In genomic region chr4:184825394-184826314, GRCh38 we compare ENCODE assay signal across 8 cellular contexts. TPM values are rescaled to one million over a fixed set of nuclear protein-coding genes. Genes with fewer than 3 reads are reported as not detected.
DNase-seq lines count a peak whose midpoint lies in the region; ATAC-seq and TF ChIP-seq lines count a peak whose summit lies in the region.

Gene ACSL1, minus strand, starts transcription at chr4:184825968. Its CDS starts 22,454 bp downstream, at chr4:184803514.

- 0 out of 2 replicates have a peak, but pooled peaks cover 6% of the 10 kb centered on the region for H4K20me1 ChIP-seq in IMR-90 (ENCODE audit: insufficient read depth, low read length)

- BruUV-seq in IMR-90 (replicated peaks; lab: Mats Ljungman, UMichigan): no TSS peak

- H3K79me2 ChIP-seq in parathyroid adenoma: peaks cover 15% of the 10 kb centered on the region

- H2BK20ac ChIP-seq in IMR-90 (ENCODE audit: low read depth, low read length): no peak within 1 kb of the TSS

- H2BK120ac ChIP-seq in IMR-90 (ENCODE audit: low read depth, low read length): 0 out of 2 replicates have a peak within 1 kb of the TSS, but pooled peaks have one; percentile 15

- peak within 1 kb of the TSS; percentile 77 for H2AK9ac ChIP-seq in IMR-90 (replicated peaks; ENCODE audit: low read depth, low read length, poor library complexity)

- H3K27me3 ChIP-seq in IMR-90 (ENCODE audit: control insufficient read depth, insufficient read depth, low read length) (peaks cover 5% of the 10 kb centered on the region; the same call in 1 of the 2 replicates), parathyroid adenoma (ENCODE audit: control insufficient read depth, insufficient read depth, low read length) (no peaks in the 10 kb centered on the region), tibial nerve (no peaks in the 10 kb centered on the region)

- H3K9me3 ChIP-seq in IMR-90 (ENCODE audit: control insufficient read depth, insufficient read depth, low read length) (no peaks in the 10 kb centered on the region), parathyroid adenoma (ENCODE audit: control insufficient read depth, low read length) (no peaks in the 10 kb centered on the region), tibial nerve (no peaks in the 10 kb centered on the region)

- peaks cover 0 to 9% of the 10 kb centered on the region in 2 donors for H3K36me3 Mint-ChIP-seq in activated naive CD4-positive, alpha-beta T cell treated with anti-CD3 and anti-CD28 coated beads, Interleukin-2, amount 50 U/mL, for 72 hours

- peak within 1 kb of the TSS; percentile 81 to 84 for H3K27ac Mint-ChIP-seq in activated naive CD4-positive, alpha-beta T cell treated with anti-CD3 and anti-CD28 coated beads, Interleukin-2, amount 50 U/mL, for 72 hours

- TF ChIP-seq RAD21 in IMR-90 (IDR thresholded peaks at IDR 0.05; ENCODE audit: low read length): no peak

- in situ Hi-C loops in IMR-90 (cut with MboI; ENCODE audit: low sequenced_read_pairs): no loop called here

- H3K4me1 ChIP-seq in IMR-90 (ENCODE audit: control insufficient read depth, insufficient read depth, low read length) (peaks cover 2% of the 10 kb centered on the region; the same call in 1 of the 2 replicates), parathyroid adenoma (peaks cover 3% of the 10 kb centered on the region), tibial nerve (peaks cover 0 to 30% (median 7%) of the 10 kb centered on the region in 4 donors)

- H3K56ac ChIP-seq in IMR-90 (ENCODE audit: extremely low read depth, insufficient read depth, low read length): no peak within 1 kb of the TSS

- intact Hi-C loops in IMR-90 (cut with micrococcal nuclease) (loop anchor here (1.0 to 5.0 kb wide), 3 partner anchors 78 to 563 kb away; partner anchors contain the start of genes CASP3 and PRIMPOL), Right ventricle myocardium superior (cut with DNase I) (loop anchor here (5.0 kb wide), 1 partner anchor 78 kb away; no protein-coding TSS in a partner anchor)

- POLR2A ChIA-PET in IMR-90 (lab: Charles Lee; ENCODE audit: unreplicated experiment): no interaction called here

- H3K23ac ChIP-seq in IMR-90 (ENCODE audit: low read depth, low read length): peak within 1 kb of the TSS; percentile 90

- peaks cover 4% of the 10 kb centered on the region; the same call in 1 of the 2 replicates for H3K9me1 ChIP-seq in IMR-90 (ENCODE audit: insufficient read depth, low read length)

- no peaks in the 10 kb centered on the region for H3K9me3 Mint-ChIP-seq in activated naive CD4-positive, alpha-beta T cell treated with anti-CD3 and anti-CD28 coated beads, Interleukin-2, amount 50 U/mL, for 72 hours

- TF ChIP-seq EP300 in tibial nerve (IDR thresholded peaks at IDR 0.05): peak in 1 of 2 donors; percentile 70

- H3K79me1 ChIP-seq in IMR-90 (ENCODE audit: low read depth in 1 of 2, low read length in 2 of 2): peaks cover 12 to 18% of the 10 kb centered on the region in 2 experiments

- no peak within 1 kb of the TSS for H2BK15ac ChIP-seq in IMR-90 (ENCODE audit: low read depth, low read length)

- peak; percentile 64 for DNase-seq in Daoy (ENCODE audit: low read depth)
- DNase-seq in IMR-90: peak; percentile 53
- peak; percentile 79 for DNase-seq in SKM-1 (lab: John Stamatoyannopoulos, UW; ENCODE audit: unreplicated experiment)
- peak; percentile 73 to 84 for DNase-seq in activated naive CD4-positive, alpha-beta T cell treated with anti-CD3 and anti-CD28 coated beads, Interleukin-2, amount 50 U/mL, for 72 hours (ENCODE audit: low spot score in 2 of 2)
- peak; percentile 93 for DNase-seq in Right ventricle myocardium superior
- DNase-seq in tibial nerve (ENCODE audit: low spot score in 2 of 2): peak; percentile 66 to 73

- no peak within 1 kb of the TSS for H3K14ac ChIP-seq in IMR-90 (replicated peaks; ENCODE audit: low read depth, low read length)

- H3K36me3 ChIP-seq in IMR-90 (ENCODE audit: control insufficient read depth, insufficient read depth, low read length) (no peaks in the 10 kb centered on the region), parathyroid adenoma (ENCODE audit: control insufficient read depth, insufficient read depth, low read length) (no peaks in the 10 kb centered on the region), tibial nerve (no peaks in the 10 kb centered on the region)

- H3K27ac ChIP-seq in IMR-90 (ENCODE audit: insufficient read depth, low read length) (no peak within 1 kb of the TSS; the same call in 1 of the 2 replicates), parathyroid adenoma (no peak within 1 kb of the TSS), tibial nerve (peak within 1 kb of the TSS; percentile 34 to 87 (median 84))

- H3K4me2 ChIP-seq in IMR-90 (ENCODE audit: low read depth, low read length) (peak within 1 kb of the TSS; percentile 99), parathyroid adenoma (ENCODE audit: low read length) (peak within 1 kb of the TSS; percentile 85)

- TF ChIP-seq CTCF in IMR-90 (conservative IDR thresholded peaks at IDR 0.05; ENCODE audit: low read depth, low read length) (0 out of 2 replicates have a peak, but pooled peaks have one; percentile 9), parathyroid adenoma (IDR thresholded peaks at IDR 0.05) (no peak), tibial nerve (IDR thresholded peaks at IDR 0.05) (peak in 3 of 5 experiments; percentile 9 to 46 (median 39))

- ATAC-seq in GM21526 (IDR thresholded peaks at IDR 0.05; ENCODE audit: low FRiP score, unreplicated experiment) (peak; percentile 62), IMR-90 (ENCODE audit: low read depth) (peak; percentile 97), Right ventricle myocardium superior (ENCODE audit: poor library complexity) (peak; percentile 91)
- peak; percentile 76 to 89 for ATAC-seq in activated naive CD4-positive, alpha-beta T cell treated with anti-CD3 and anti-CD28 coated beads, Interleukin-2, amount 50 U/mL, for 72 hours

- peak within 1 kb of the TSS; percentile 97 for H2AFZ ChIP-seq in IMR-90 (replicated peaks; ENCODE audit: low read length, poor library complexity)
- H2AFZ ChIP-seq in parathyroid adenoma: peak within 1 kb of the TSS; percentile 89

- 1% methylated on average over 44 of the region's 139 CpGs; no CpG with 5 or more reads in 1 of the 2 experiments for WGBS in IMR-90 (ENCODE audit: extremely low coverage in 2 of 2, insufficient read length in 1 of 2), 2 experiments
- WGBS in tibial nerve, 2 donors: 0% methylated on average over 20 to 64 of the region's 139 CpGs

- CTCF ChIA-PET in IMR-90 (lab: Yijun Ruan, JAX): no interaction called here

- H4K91ac ChIP-seq in IMR-90 (ENCODE audit: insufficient read depth, low read depth, low read length): no peak within 1 kb of the TSS

- no peak within 1 kb of the TSS for H3K18ac ChIP-seq in IMR-90 (ENCODE audit: low read depth, low read length)

- dilution Hi-C loops in IMR-90 (cut with HindIII; ENCODE audit: low sequenced_read_pairs, unreplicated experiment): no loop called here

- H2BK5ac ChIP-seq in IMR-90 (ENCODE audit: low read depth, low read length, poor library complexity, severe bottlenecking): no peak within 1 kb of the TSS

- peak within 1 kb of the TSS in 1 of 2 experiments; percentile 10; a peak in 1 of 4 replicates for H4K8ac ChIP-seq in IMR-90 (ENCODE audit: low read depth in 2 of 2, low read length in 2 of 2)

- no peak within 1 kb of the TSS for H4K5ac ChIP-seq in IMR-90 (ENCODE audit: low read depth, low read length)

- TF ChIP-seq POLR2A in IMR-90 (IDR thresholded peaks at IDR 0.05; ENCODE audit: low read depth, low read length) (peak; percentile 90), tibial nerve (IDR thresholded peaks at IDR 0.05) (peak; percentile 70 to 83)

- H3K9ac ChIP-seq in IMR-90 (ENCODE audit: low read depth, low read length) (peak within 1 kb of the TSS; percentile 41), parathyroid adenoma (no peak within 1 kb of the TSS)

- peak within 1 kb of the TSS; percentile 84 for H3K4me3 ChIP-seq in IMR-90 (ENCODE audit: insufficient read depth, low read depth, low read length)
- peak within 1 kb of the TSS; percentile 67 for H3K4me3 ChIP-seq in parathyroid adenoma (ENCODE audit: low read depth, low read length)
- H3K4me3 ChIP-seq in tibial nerve: peak within 1 kb of the TSS; percentile 48 to 78 (median 76)

- H2AK5ac ChIP-seq in IMR-90 (ENCODE audit: low read depth, low read length): no peak within 1 kb of the TSS

- no peak within 1 kb of the TSS; the same call in 1 of the 2 replicates for H3K4ac ChIP-seq in IMR-90 (ENCODE audit: low read depth, low read length)

TF ChIP-seq in IMR-90, 13 proteins besides CTCF, POLR2A, EP300 and RAD21:
- TF ChIP-seq RCOR1 (IDR thresholded peaks at IDR 0.05; ENCODE audit: insufficient replicate concordance, low read length) (no peak), MAZ (IDR thresholded peaks at IDR 0.05; ENCODE audit: borderline replicate concordance, low read depth, low read length) (peak; percentile 17; the same call in 1 of the 2 replicates), BHLHE40 (IDR thresholded peaks at IDR 0.05; ENCODE audit: low read depth, low read length) (peak; percentile 3; the same call in 1 of the 2 replicates), MXI1 (IDR thresholded peaks at IDR 0.05; ENCODE audit: borderline replicate concordance, low read depth, low read length) (peak; percentile 15; the same call in 1 of the 2 replicates)

RNA-seq across cellular contexts. Expression of gene ACSL1, which starts in this region (rescaled TPM):
- 12.5 and 12.9 TPM in 2 replicates for total RNA-seq in Daoy (2014; rRNA removed; shearing (Covaris generic))
- total RNA-seq in IMR-90 (2012; rRNA removed) (26.0 and 27.5 TPM in 2 replicates), Right ventricle myocardium superior (495 TPM), tibial nerve (100 to 1,000 TPM; 112 to 384 (median 211) TPM)
- polyA plus RNA-seq in IMR-90 (2012; rRNA removed): 9.8 and 14.4 TPM in 2 replicates
- 5.3 and 8.6 TPM in 2 replicates for polyA plus RNA-seq in IMR-90 (2012; cell fraction: cytosol; rRNA removed)
- polyA plus RNA-seq in IMR-90 (2012; cell fraction: nucleus; rRNA removed; ENCODE audit: low replicate concordance): 5.3 and 12.8 TPM in 2 replicates
- 10 to 100 TPM; 23.4 to 27.1 TPM for total RNA-seq in activated naive CD4-positive, alpha-beta T cell treated with anti-CD3 and anti-CD28 coated beads, Interleukin-2, amount 50 U/mL, for 72 hours

Comparison
In these comparisons a context has a peak if more than half of its experiments do, and no peak if none do; other contexts are left out.
1. H3K27ac ChIP-seq: peak in tibial nerve (4 of 4); none in IMR-90 (single experiment) and parathyroid adenoma (single experiment).
2. Peak in every context shown above with its lines, with median percentiles within 50 percentile points of each other: DNase-seq, ATAC-seq and H3K4me3 ChIP-seq.